ENCODE assay signal across 11 cellular contexts in genomic region chr10:12709516-12709915, GRCh38.
DNase-seq lines count a peak whose midpoint lies in the region; ATAC-seq and TF ChIP-seq lines count a peak whose summit lies in the region.
"Had no signal": no experiment of that assay in that cellular context is flagged by ENCODE, and none has a peak within 500 bp of the region (broad histone marks: within the 10 kb centered on the region; RNA-seq: fewer than 3 reads in every experiment).

No MANE protein-coding gene starts in this region.

- intact Hi-C loops in esophagus muscularis mucosa (cut with DNase I): loop anchor here (2.0 kb wide), 1 partner anchor 193 kb away; no protein-coding TSS in a partner anchor
- intact Hi-C loops in CD4-positive, alpha-beta T cell (cut with DNase I, micrococcal nuclease): no loop called here

- no peak for ATAC-seq in CD4-positive, alpha-beta T cell (ENCODE audit: poor library complexity)
- no peak for ATAC-seq in HG03045 (IDR thresholded peaks at IDR 0.05; ENCODE audit: unreplicated experiment)
- ATAC-seq: left lobe of liver had no signal

- no peaks in the 10 kb centered on the region for H3K27me3 Mint-ChIP-seq in activated T-cell treated with anti-CD3 and anti-CD28 coated beads, Interleukin-2, amount 50 U/mL, for 24 hours
- no peaks in the 10 kb centered on the region for H3K27me3 Mint-ChIP-seq in CD4-positive, alpha-beta T cell
- H3K27me3 Mint-ChIP-seq: CD4-positive, alpha-beta memory T cell had no signal

- H3K4me3 ChIP-seq in SK-N-MC (0 out of 2 replicates have a peak overlapping the region, but pooled peaks have one; percentile 18), esophagus muscularis mucosa (no peak overlapping the region), suprapubic skin (no peak overlapping the region)

- POLR2A ChIA-PET in CD4-positive, alpha-beta T cell (lab: Charles Lee): no interaction called here

- peak overlapping the region; percentile 37 for H3K9ac ChIP-seq in SK-N-MC (ENCODE audit: insufficient read length)

- no peak overlapping the region for H3K4me3 Mint-ChIP-seq in activated T-cell treated with anti-CD3 and anti-CD28 coated beads, Interleukin-2, amount 50 U/mL, for 24 hours
- H3K4me3 Mint-ChIP-seq in CD4-positive, alpha-beta T cell: no peak overlapping the region
- H3K4me3 Mint-ChIP-seq: CD4-positive, alpha-beta memory T cell had no signal

- H3K9me3 ChIP-seq in SK-N-MC (ENCODE audit: low read depth, low read length) (no peaks in the 10 kb centered on the region), esophagus muscularis mucosa (no peaks in the 10 kb centered on the region), suprapubic skin (no peaks in the 10 kb centered on the region)
- no peaks in the 10 kb centered on the region for H3K9me3 ChIP-seq in CD4-positive, alpha-beta T cell (ENCODE audit: control insufficient read depth, low read length)

- H3K4me1 ChIP-seq in esophagus muscularis mucosa: peaks cover 37 to 71% (median 70%) of the 10 kb centered on the region in 4 donors
- peaks cover 49% of the 10 kb centered on the region for H3K4me1 ChIP-seq in suprapubic skin

- CTCF ChIA-PET in CD4-positive, alpha-beta T cell (lab: Charles Lee): interaction anchor here (1.6 to 2.5 kb wide), 3 partner anchors 53 to 495 kb away, joined by 4 to 14 read pairs (median 11); no protein-coding TSS in a partner anchor

- TF ChIP-seq EP300 in esophagus muscularis mucosa (IDR thresholded peaks at IDR 0.05) (no peak), suprapubic skin (IDR thresholded peaks at IDR 0.05) (no peak)

- H3K36me3 ChIP-seq in SK-N-MC (ENCODE audit: insufficient read depth, low read length) (no peaks in the 10 kb centered on the region), esophagus muscularis mucosa (no peaks in the 10 kb centered on the region), suprapubic skin (no peaks in the 10 kb centered on the region)

- TF ChIP-seq POLR2A in esophagus muscularis mucosa (IDR thresholded peaks at IDR 0.05; ENCODE audit: low read depth) (no peak), suprapubic skin (IDR thresholded peaks at IDR 0.05) (no peak)

- WGBS in esophagus muscularis mucosa: 31% methylated on average over 2 of the region's 2 CpGs
- WGBS in suprapubic skin: 32% methylated on average over 2 of the region's 2 CpGs

- no peaks in the 10 kb centered on the region for H3K9me3 Mint-ChIP-seq in activated T-cell treated with anti-CD3 and anti-CD28 coated beads, Interleukin-2, amount 50 U/mL, for 24 hours
- no peaks in the 10 kb centered on the region for H3K9me3 Mint-ChIP-seq in CD4-positive, alpha-beta T cell
- H3K9me3 Mint-ChIP-seq: CD4-positive, alpha-beta memory T cell had no signal

- no peaks in the 10 kb centered on the region for H3K27me3 ChIP-seq in esophagus muscularis mucosa
- no peaks in the 10 kb centered on the region for H3K27me3 ChIP-seq in suprapubic skin
- H3K27me3 ChIP-seq in CD4-positive, alpha-beta T cell (ENCODE audit: control insufficient read depth, insufficient read depth, low read length): no peaks in the 10 kb centered on the region

- peaks cover 70% of the 10 kb centered on the region for H3K4me1 Mint-ChIP-seq in activated T-cell treated with anti-CD3 and anti-CD28 coated beads, Interleukin-2, amount 50 U/mL, for 24 hours (ENCODE audit: low read depth)
- peaks cover 9% of the 10 kb centered on the region for H3K4me1 Mint-ChIP-seq in CD4-positive, alpha-beta T cell (ENCODE audit: low read depth)

- DNase-seq in activated T-cell treated with anti-CD3 and anti-CD28 coated beads, Interleukin-2, amount 50 U/mL, for 24 hours: no peak
- DNase-seq in activated T-cell treated with anti-CD3 and anti-CD28 coated beads, Interleukin-2, amount 50 U/mL, for 1 hour: no peak
- no peak for DNase-seq in SK-N-MC (ENCODE audit: low read depth, low spot score)
- no peak for DNase-seq in esophagus muscularis mucosa (ENCODE audit: extremely low spot score)
- no peak for DNase-seq in suprapubic skin (ENCODE audit: low spot score in 2 of 2)
- no peak for DNase-seq in kidney glomerular epithelial cell (lab: John Stamatoyannopoulos, UW)
- no peak for DNase-seq in CD4-positive, alpha-beta T cell
- DNase-seq: activated T-cell treated with anti-CD3 and anti-CD28 coated beads for 4 hours; CD4-positive, alpha-beta memory T cell had no signal

- H3K27ac ChIP-seq in SK-N-MC (peak overlapping the region; percentile 76), esophagus muscularis mucosa (replicated peaks in 1 of 4) (peak overlapping the region; percentile 80 to 85 (median 82)), suprapubic skin (peak overlapping the region; percentile 29)
- H3K27ac ChIP-seq in CD4-positive, alpha-beta T cell (ENCODE audit: low read depth, low read length): no peak overlapping the region

- TF ChIP-seq CTCF in esophagus muscularis mucosa (IDR thresholded peaks at IDR 0.05) (no peak), suprapubic skin (IDR thresholded peaks at IDR 0.05) (no peak)
- TF ChIP-seq CTCF in CD4-positive, alpha-beta T cell (IDR thresholded peaks at IDR 0.05): no peak

- peak overlapping the region; percentile 77 for H3K27ac Mint-ChIP-seq in activated T-cell treated with anti-CD3 and anti-CD28 coated beads, Interleukin-2, amount 50 U/mL, for 24 hours
- H3K27ac Mint-ChIP-seq in CD4-positive, alpha-beta T cell: no peak overlapping the region

- no peaks in the 10 kb centered on the region for H3K36me3 Mint-ChIP-seq in activated T-cell treated with anti-CD3 and anti-CD28 coated beads, Interleukin-2, amount 50 U/mL, for 24 hours (ENCODE audit: low read depth)
- H3K36me3 Mint-ChIP-seq in CD4-positive, alpha-beta T cell (ENCODE audit: low read depth): no peaks in the 10 kb centered on the region
- H3K36me3 Mint-ChIP-seq: CD4-positive, alpha-beta memory T cell had no signal
